In the genomic region with DNA sequence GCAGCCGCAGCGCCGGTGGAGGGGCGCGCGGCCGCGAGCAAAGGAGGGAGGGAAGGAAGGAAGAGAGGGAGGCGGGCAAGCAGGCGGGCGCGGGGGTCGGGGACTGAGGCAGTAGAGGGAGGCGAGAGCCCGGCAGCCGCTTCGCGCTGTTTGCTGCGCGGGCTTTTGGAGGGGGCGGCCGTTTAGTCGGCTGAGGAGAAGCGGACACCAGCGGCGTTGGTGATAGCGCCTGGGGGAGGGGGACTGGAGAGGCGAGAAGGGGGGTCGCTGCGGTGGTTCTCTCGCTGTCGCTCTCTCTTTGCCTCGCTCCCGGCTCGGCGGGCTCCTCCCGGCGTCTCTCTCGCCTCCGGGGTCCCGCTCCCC, we compare ENCODE assay signal across 1 cellular context.
TF ChIP-seq lines count a peak whose summit lies in the region.

Gene HS2ST1, plus strand, starts transcription at position 1 of the 363 bp plus-strand sequence.

TF ChIP-seq in HepG2, 621 proteins besides CTCF, POLR2A, EP300 and RAD21 (continued from another document):
- TF ChIP-seq MXD3 (CRISPR knock-in tag; IDR thresholded peaks at IDR 0.05) (0 out of 2 replicates have a peak, but pooled peaks have one; percentile 37), ZNF577 (CRISPR knock-in tag; IDR thresholded peaks at IDR 0.05; ENCODE audit: borderline replicate concordance, low read depth) (no peak), PHF21A (CRISPR knock-in tag; IDR thresholded peaks at IDR 0.05) (no peak), RBFOX2 (IDR thresholded peaks at IDR 0.05; ENCODE audit: low read depth, low read length) (no peak; the same call in none of the 2 replicates), PHB2 (IDR thresholded peaks at IDR 0.05; ENCODE audit: partially characterized antibody) (no peak), FOXC1 (CRISPR knock-in tag; IDR thresholded peaks at IDR 0.05; ENCODE audit: borderline replicate concordance) (no peak), SNAI1 (CRISPR knock-in tag; IDR thresholded peaks at IDR 0.05; ENCODE audit: borderline replicate concordance) (no peak), HDAC2 (CRISPR knock-in tag; IDR thresholded peaks at IDR 0.05) (no peak), SOX6 (IDR thresholded peaks at IDR 0.05) (no peak), SOX6 (CRISPR knock-in tag; IDR thresholded peaks at IDR 0.05) (no peak), ZNF746 (CRISPR knock-in tag; IDR thresholded peaks at IDR 0.05) (peak; percentile 93), ZNF30 (CRISPR knock-in tag; IDR thresholded peaks at IDR 0.05) (no peak), NFAT5 (CRISPR knock-in tag; IDR thresholded peaks at IDR 0.05) (no peak), ZNF292 (CRISPR knock-in tag; IDR thresholded peaks at IDR 0.05; ENCODE audit: borderline replicate concordance, low read depth) (no peak; the same call in 1 of the 2 replicates), ZSCAN12 (CRISPR knock-in tag; IDR thresholded peaks at IDR 0.05) (no peak), ZNF329 (CRISPR knock-in tag; IDR thresholded peaks at IDR 0.05; ENCODE audit: low read depth) (no peak), NFRKB (IDR thresholded peaks at IDR 0.05) (no peak), GABPA (IDR thresholded peaks at IDR 0.05; ENCODE audit: low read depth, low read length) (no peak), GABPA (CRISPR knock-in tag; IDR thresholded peaks at IDR 0.05; ENCODE audit: low read depth) (no peak), ZNF225 (CRISPR knock-in tag; IDR thresholded peaks at IDR 0.05) (no peak), FLYWCH1 (CRISPR knock-in tag; IDR thresholded peaks at IDR 0.05) (no peak), RFX3 (CRISPR knock-in tag; IDR thresholded peaks at IDR 0.05) (no peak), GATA4 (IDR thresholded peaks at IDR 0.05; ENCODE audit: borderline replicate concordance, low read depth) (no peak), ZKSCAN5 (CRISPR knock-in tag; IDR thresholded peaks at IDR 0.05) (0 out of 2 replicates have a peak, but pooled peaks have one; percentile 23), HHEX (CRISPR knock-in tag; IDR thresholded peaks at IDR 0.05) (no peak), RBM39 (IDR thresholded peaks at IDR 0.05; ENCODE audit: low read depth, low read length, poor library complexity, severe bottlenecking) (peak; percentile 44), ATF1 (CRISPR knock-in tag; IDR thresholded peaks at IDR 0.05) (no peak), PRDM4 (CRISPR knock-in tag; IDR thresholded peaks at IDR 0.05; ENCODE audit: borderline replicate concordance) (no peak)
- TF ChIP-seq, protein P1, sequence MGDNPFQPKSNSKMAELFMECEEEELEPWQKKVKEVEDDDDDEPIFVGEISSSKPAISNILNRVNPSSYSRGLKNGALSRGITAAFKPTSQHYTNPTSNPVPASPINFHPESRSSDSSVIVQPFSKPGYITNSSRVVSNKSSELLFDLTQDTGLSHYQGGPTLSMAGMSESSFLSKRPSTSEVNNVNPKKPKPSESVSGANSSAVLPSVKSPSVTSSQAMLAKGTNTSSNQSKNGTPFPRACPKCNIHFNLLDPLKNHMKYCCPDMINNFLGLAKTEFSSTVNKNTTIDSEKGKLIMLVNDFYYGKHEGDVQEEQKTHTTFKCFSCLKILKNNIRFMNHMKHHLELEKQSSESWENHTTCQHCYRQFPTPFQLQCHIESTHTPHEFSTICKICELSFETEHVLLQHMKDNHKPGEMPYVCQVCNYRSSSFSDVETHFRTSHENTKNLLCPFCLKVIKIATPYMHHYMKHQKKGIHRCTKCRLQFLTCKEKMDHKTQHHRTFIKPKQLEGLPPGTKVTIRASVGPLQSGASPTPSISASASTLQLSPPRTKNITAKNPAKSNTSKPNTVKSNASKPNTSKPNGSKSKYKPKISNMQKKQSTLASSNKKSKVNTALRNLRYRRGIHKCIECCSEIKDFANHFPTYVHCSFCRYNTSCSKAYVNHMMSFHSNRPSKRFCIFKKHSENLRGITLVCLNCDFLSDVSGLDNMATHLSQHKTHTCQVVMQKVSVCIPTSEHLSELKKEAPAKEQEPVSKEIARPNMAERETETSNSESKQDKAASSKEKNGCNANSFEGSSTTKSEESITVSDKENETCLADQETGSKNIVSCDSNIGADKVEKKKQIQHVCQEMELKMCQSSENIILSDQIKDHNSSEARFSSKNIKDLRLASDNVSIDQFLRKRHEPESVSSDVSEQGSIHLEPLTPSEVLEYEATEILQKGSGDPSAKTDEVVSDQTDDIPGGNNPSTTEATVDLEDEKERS (CRISPR knock-in tag; IDR thresholded peaks at IDR 0.05) = no peak
- TF ChIP-seq, protein P2, sequence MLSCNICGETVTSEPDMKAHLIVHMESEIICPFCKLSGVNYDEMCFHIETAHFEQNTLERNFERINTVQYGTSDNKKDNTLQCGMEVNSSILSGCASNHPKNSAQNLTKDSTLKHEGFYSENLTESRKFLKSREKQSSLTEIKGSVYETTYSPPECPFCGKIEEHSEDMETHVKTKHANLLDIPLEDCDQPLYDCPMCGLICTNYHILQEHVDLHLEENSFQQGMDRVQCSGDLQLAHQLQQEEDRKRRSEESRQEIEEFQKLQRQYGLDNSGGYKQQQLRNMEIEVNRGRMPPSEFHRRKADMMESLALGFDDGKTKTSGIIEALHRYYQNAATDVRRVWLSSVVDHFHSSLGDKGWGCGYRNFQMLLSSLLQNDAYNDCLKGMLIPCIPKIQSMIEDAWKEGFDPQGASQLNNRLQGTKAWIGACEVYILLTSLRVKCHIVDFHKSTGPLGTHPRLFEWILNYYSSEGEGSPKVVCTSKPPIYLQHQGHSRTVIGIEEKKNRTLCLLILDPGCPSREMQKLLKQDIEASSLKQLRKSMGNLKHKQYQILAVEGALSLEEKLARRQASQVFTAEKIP (CRISPR knock-in tag; IDR thresholded peaks at IDR 0.05; ENCODE audit: borderline replicate concordance) = no peak
- TF ChIP-seq, protein P3, sequence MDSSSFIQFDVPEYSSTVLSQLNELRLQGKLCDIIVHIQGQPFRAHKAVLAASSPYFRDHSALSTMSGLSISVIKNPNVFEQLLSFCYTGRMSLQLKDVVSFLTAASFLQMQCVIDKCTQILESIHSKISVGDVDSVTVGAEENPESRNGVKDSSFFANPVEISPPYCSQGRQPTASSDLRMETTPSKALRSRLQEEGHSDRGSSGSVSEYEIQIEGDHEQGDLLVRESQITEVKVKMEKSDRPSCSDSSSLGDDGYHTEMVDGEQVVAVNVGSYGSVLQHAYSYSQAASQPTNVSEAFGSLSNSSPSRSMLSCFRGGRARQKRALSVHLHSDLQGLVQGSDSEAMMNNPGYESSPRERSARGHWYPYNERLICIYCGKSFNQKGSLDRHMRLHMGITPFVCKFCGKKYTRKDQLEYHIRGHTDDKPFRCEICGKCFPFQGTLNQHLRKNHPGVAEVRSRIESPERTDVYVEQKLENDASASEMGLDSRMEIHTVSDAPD (CRISPR knock-in tag; IDR thresholded peaks at IDR 0.05) = no peak
TF ChIP-seq in HepG2: peak in this region for 27.
